ENCODE assay signal across 2 cellular contexts in the genomic region with DNA sequence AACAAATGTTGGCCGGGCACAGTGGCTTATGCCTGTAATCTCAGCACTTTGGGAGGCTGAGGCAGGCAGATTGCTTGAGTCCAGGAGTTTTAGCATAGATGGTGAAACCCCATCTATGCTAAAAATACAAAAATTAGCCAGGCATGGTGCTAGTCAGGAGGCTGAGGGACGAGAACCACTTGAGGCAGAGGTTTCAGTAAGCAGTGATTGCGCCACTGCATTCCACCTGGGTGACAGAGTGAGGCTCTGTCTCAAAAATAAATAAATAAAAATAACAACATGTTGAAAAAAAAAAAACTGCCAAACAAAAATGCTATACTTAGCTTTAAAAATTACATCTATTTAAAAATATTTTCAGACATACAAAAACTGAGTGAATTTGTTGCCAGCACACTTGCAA.
TF ChIP-seq lines count a peak whose summit lies in the region.

No MANE protein-coding gene starts in this region.

TF ChIP-seq in Ishikawa, 13 proteins besides CTCF, POLR2A, EP300 and RAD21:
- TF ChIP-seq CEBPB (IDR thresholded peaks at IDR 0.05), result peak; percentile 47
- TF ChIP-seq NFIC (IDR thresholded peaks at IDR 0.05), result no peak
- TF ChIP-seq ZBTB7A (IDR thresholded peaks at IDR 0.05; ENCODE audit: low read depth), result no peak

TF ChIP-seq in H1, 55 proteins besides CTCF, POLR2A, EP300 and RAD21:
- TF ChIP-seq CEBPB (IDR thresholded peaks at IDR 0.05; ENCODE audit: low read depth, low read length) (peak; percentile 47; the same call in 1 of the 2 replicates), RXRA (IDR thresholded peaks at IDR 0.05; ENCODE audit: insufficient read depth, low read depth, low read length) (no peak), SIX5 (IDR thresholded peaks at IDR 0.05; ENCODE audit: low read depth, low read length) (no peak)
